9 cellular contexts compared by ENCODE assay signal in genomic region chr9:131405858-131406566, GRCh38. TPM values are rescaled to one million over a fixed set of nuclear protein-coding genes. Genes with fewer than 3 reads are reported as not detected.
A peak's percentile ranks its signal among the peaks of the same experiment; 100 is the strongest.
DNase-seq lines count a peak whose midpoint lies in the region; ATAC-seq and TF ChIP-seq lines count a peak whose summit lies in the region.
"Had no signal": no experiment of that assay in that cellular context is flagged by ENCODE, and none has a peak within 500 bp of the region (broad histone marks: within the 10 kb centered on the region; RNA-seq: fewer than 3 reads in every experiment).

No MANE protein-coding gene starts in this region.

- H3K9me3 ChIP-seq in NT2/D1 (ENCODE audit: insufficient read depth, low read length), result no peaks in the 10 kb centered on the region
- H3K9me3 ChIP-seq in endodermal cell (ENCODE audit: control insufficient read depth, low read length), result no peaks in the 10 kb centered on the region

- intact Hi-C loops in CD14-positive monocyte (cut with micrococcal nuclease), result loop anchor here in 1 of 2 donors (5.0 kb wide), 1 partner anchor 54 kb away; no protein-coding TSS in a partner anchor

- H3K27ac Mint-ChIP-seq in CD14-positive monocyte (peak overlapping the region in 6 of 7 donors; percentile 5 to 85 (median 76)), endodermal cell (peak overlapping the region; percentile 68), nephron progenitor cell (peak overlapping the region; percentile 88)

- ATAC-seq in HG02642 (IDR thresholded peaks at IDR 0.05; ENCODE audit: poor library complexity, unreplicated experiment) (no peak), GM18873 (IDR thresholded peaks at IDR 0.05; ENCODE audit: low FRiP score, unreplicated experiment) (no peak)

- H3K27me3 ChIP-seq in NT2/D1 (ENCODE audit: insufficient read depth, insufficient read length), result no peaks in the 10 kb centered on the region
- H3K27me3 ChIP-seq in endodermal cell (ENCODE audit: control insufficient read depth, insufficient read depth, low read length, poor library complexity, severe bottlenecking), result no peaks in the 10 kb centered on the region

- 75 to 82% methylated on average over 3 to 9 of the region's 9 CpGs for WGBS in endodermal cell (ENCODE audit: insufficient coverage in 1 of 2, insufficient read length in 1 of 2), 2 experiments

- DNase-seq in CD14-positive monocyte (ENCODE audit: low spot score), result no peak
- DNase-seq in NT2/D1 (ENCODE audit: low read depth, low spot score), result no peak
- no peak for DNase-seq in endodermal cell
- no peak for DNase-seq in nephron progenitor cell
- no peak for DNase-seq in RPMI8226
- DNase-seq in NCI-H1930 (lab: John Stamatoyannopoulos, UW), result no peak
- DNase-seq: NCI-H1105 had no signal

- H3K9ac ChIP-seq in NT2/D1 (ENCODE audit: insufficient read length, low read depth) (peak overlapping the region; percentile 2), endodermal cell (ENCODE audit: extremely low read depth, low read length, poor library complexity, severe bottlenecking) (peak overlapping the region; percentile 27)

- H3K4me3 Mint-ChIP-seq in CD14-positive monocyte (no peak overlapping the region), endodermal cell (peak overlapping the region; percentile 15), nephron progenitor cell (peak overlapping the region; percentile 58)

- H3K36me3 ChIP-seq in NT2/D1 (ENCODE audit: insufficient read depth, insufficient read length, low read length), result peaks cover 22% of the 10 kb centered on the region
- H3K36me3 ChIP-seq in endodermal cell (ENCODE audit: control insufficient read depth, insufficient read depth, low read length), result peaks cover 36% of the 10 kb centered on the region

- H3K36me3 Mint-ChIP-seq in CD14-positive monocyte (peaks cover 0 to 14% of the 10 kb centered on the region in 2 donors), endodermal cell (ENCODE audit: low read depth) (peaks cover 26% of the 10 kb centered on the region), nephron progenitor cell (ENCODE audit: low read depth) (peaks cover 25% of the 10 kb centered on the region)

- peaks cover 82% of the 10 kb centered on the region for H3K4me1 Mint-ChIP-seq in CD14-positive monocyte
- H3K4me1 Mint-ChIP-seq in endodermal cell, result peaks cover 79% of the 10 kb centered on the region
- H3K4me1 Mint-ChIP-seq in nephron progenitor cell, result peaks cover 80% of the 10 kb centered on the region

- H3K4me1 ChIP-seq in NT2/D1 (ENCODE audit: insufficient read depth, insufficient read length) (peaks cover 34% of the 10 kb centered on the region), endodermal cell (ENCODE audit: control insufficient read depth, insufficient read depth, low read length) (peaks cover 37% of the 10 kb centered on the region)

- H3K9me3 Mint-ChIP-seq in CD14-positive monocyte (peaks cover 0 to 2% (median 0%) of the 10 kb centered on the region in 7 donors), endodermal cell (no peaks in the 10 kb centered on the region), nephron progenitor cell (peaks cover 10% of the 10 kb centered on the region)

- no peak overlapping the region for H3K4me3 ChIP-seq in NT2/D1 (ENCODE audit: insufficient read length, low read depth)
- peak overlapping the region; percentile 57 for H3K4me3 ChIP-seq in endodermal cell (ENCODE audit: low read length)

- H3K27me3 Mint-ChIP-seq in CD14-positive monocyte (ENCODE audit: low read depth in 3 of 3) (peaks cover 0 to 3% (median 0%) of the 10 kb centered on the region in 3 donors), endodermal cell (ENCODE audit: insufficient read depth) (no peaks in the 10 kb centered on the region), nephron progenitor cell (ENCODE audit: low read depth, poor library complexity) (no peaks in the 10 kb centered on the region)

- TF ChIP-seq CTCF in CD14-positive monocyte (IDR thresholded peaks at IDR 0.05), result no peak
- TF ChIP-seq CTCF in endodermal cell (conservative IDR thresholded peaks at IDR 0.05), result no peak
- no peak for TF ChIP-seq CTCF in nephron progenitor cell (IDR thresholded peaks at IDR 0.05)

- peak overlapping the region; percentile 78 for H3K27ac ChIP-seq in endodermal cell (ENCODE audit: low read depth, low read length)

RNA-seq across cellular contexts. Expression of gene PRRC2B, which starts 12.1 kb away (rescaled TPM):
- 1 to 10 TPM; 2.8 to 8.6 TPM for polyA plus RNA-seq in CD14-positive monocyte
- total RNA-seq in endodermal cell, result 100 to 1,000 TPM; 309 to 334 TPM
- polyA plus RNA-seq in endodermal cell (2013, experiment 1 of 2), result 182 TPM
- 205 TPM for polyA plus RNA-seq in endodermal cell (2013, experiment 2 of 2)

Comparison
In these comparisons a context has a peak if more than half of its experiments do, and no peak if none do; other contexts are left out.
1. H3K4me3 Mint-ChIP-seq: peak in endodermal cell (single experiment) and nephron progenitor cell (single experiment); none in CD14-positive monocyte (0 of 2).
2. Peak in every context shown above with its lines, with median percentiles within 50 percentile points of each other: H3K27ac Mint-ChIP-seq.